In the genomic region with DNA sequence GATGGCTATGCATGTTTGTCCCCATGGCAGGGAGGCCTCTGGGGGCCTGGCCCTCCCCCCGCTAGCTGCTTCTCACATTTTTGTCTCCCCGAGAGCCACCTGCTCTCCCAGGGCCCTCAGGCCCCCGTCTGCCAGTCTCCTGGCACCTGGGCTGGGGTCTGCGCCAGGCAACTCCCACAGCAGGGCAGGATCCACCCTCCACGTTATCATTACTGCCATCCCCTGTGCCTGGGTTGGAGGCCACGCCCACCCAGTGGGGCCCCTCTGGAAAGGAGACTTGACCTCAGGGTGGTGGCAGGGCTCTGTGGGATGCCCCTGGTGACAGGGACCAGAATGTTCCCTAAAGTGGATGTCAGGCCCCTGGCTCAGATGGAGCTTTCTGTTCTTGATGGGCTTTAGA, we compare ENCODE assay signal across 1 cellular context.
TF ChIP-seq lines count a peak whose summit lies in the region.

No MANE protein-coding gene starts in this region.

TF ChIP-seq in IMR-90, 13 proteins besides CTCF, POLR2A, EP300 and RAD21:
- TF ChIP-seq MAZ (IDR thresholded peaks at IDR 0.05; ENCODE audit: borderline replicate concordance, low read depth, low read length) (no peak), BHLHE40 (IDR thresholded peaks at IDR 0.05; ENCODE audit: low read depth, low read length) (no peak), MXI1 (IDR thresholded peaks at IDR 0.05; ENCODE audit: borderline replicate concordance, low read depth, low read length) (no peak), RFX5 (IDR thresholded peaks at IDR 0.05; ENCODE audit: low read depth, low read length) (no peak), MAFK (IDR thresholded peaks at IDR 0.05; ENCODE audit: low read depth, low read length) (no peak), SMC3 (IDR thresholded peaks at IDR 0.05; ENCODE audit: low read depth, low read length) (no peak)
- TF ChIP-seq, protein P1, sequence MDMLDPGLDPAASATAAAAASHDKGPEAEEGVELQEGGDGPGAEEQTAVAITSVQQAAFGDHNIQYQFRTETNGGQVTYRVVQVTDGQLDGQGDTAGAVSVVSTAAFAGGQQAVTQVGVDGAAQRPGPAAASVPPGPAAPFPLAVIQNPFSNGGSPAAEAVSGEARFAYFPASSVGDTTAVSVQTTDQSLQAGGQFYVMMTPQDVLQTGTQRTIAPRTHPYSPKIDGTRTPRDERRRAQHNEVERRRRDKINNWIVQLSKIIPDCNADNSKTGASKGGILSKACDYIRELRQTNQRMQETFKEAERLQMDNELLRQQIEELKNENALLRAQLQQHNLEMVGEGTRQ (IDR thresholded peaks at IDR 0.05; ENCODE audit: low read depth, low read length) = no peak
